1 cellular context compared by ENCODE assay signal in the genomic region with DNA sequence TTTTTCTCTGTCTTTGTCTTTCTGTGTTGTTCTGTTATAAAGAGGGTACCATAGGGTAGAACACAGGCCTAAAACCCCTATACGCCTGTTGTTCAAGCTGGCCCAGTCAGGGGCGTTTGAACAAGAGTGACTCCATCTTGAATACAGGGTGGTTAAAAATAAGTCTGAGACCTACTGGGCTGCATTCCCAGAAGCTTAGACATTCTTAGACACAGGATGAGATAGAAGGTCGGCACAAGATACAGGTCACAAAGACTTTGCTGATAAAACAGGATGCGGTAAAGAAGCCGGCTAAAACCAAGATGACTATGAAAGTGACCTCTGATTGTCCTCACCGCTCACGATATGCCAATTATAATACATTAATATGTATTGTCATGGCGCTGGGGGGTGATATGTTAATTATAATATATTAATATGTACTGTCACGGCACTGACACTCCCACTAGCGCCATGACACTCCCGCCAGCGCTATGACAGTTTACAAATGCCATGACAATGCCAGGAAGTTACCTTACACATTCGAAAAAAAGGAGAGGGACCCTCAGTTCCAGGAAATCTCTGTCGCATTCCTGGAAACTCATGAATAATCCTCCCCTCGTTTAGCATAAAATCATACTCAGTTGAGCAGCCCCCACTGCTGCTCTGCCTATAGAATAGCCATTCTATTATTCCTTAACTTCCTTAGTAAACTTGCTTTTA.
TF ChIP-seq lines count a peak whose summit lies in the region.

No MANE protein-coding gene starts in this region.

TF ChIP-seq in K562, 482 proteins besides CTCF, POLR2A, EP300 and RAD21 (continued from another document and continues in another):
- TF ChIP-seq, protein P1, sequence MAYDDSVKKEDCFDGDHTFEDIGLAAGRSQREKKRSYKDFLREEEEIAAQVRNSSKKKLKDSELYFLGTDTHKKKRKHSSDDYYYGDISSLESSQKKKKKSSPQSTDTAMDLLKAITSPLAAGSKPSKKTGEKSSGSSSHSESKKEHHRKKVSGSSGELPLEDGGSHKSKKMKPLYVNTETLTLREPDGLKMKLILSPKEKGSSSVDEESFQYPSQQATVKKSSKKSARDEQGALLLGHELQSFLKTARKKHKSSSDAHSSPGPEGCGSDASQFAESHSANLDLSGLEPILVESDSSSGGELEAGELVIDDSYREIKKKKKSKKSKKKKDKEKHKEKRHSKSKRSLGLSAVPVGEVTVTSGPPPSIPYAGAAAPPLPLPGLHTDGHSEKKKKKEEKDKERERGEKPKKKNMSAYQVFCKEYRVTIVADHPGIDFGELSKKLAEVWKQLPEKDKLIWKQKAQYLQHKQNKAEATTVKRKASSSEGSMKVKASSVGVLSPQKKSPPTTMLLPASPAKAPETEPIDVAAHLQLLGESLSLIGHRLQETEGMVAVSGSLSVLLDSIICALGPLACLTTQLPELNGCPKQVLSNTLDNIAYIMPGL (CRISPR knock-in tag; IDR thresholded peaks at IDR 0.05), result no peak
- TF ChIP-seq EHMT2 (IDR thresholded peaks at IDR 0.05) (no peak), ZNF696 (CRISPR knock-in tag; conservative IDR thresholded peaks at IDR 0.05) (peak; percentile 96), SREBF1 (IDR thresholded peaks at IDR 0.05; ENCODE audit: borderline replicate concordance, low read depth, low read length) (no peak), CREB1 (IDR thresholded peaks at IDR 0.05) (no peak), CREB1 (CRISPR knock-in tag; IDR thresholded peaks at IDR 0.05) (no peak), KAT2B (IDR thresholded peaks at IDR 0.05; ENCODE audit: low read depth, low read length) (no peak), HDGF (IDR thresholded peaks at IDR 0.05) (no peak), HNRNPL (IDR thresholded peaks at IDR 0.05; ENCODE audit: low read depth, low read length) (no peak), GABPB1 (CRISPR knock-in tag; IDR thresholded peaks at IDR 0.05) (no peak), SMARCC2 (IDR thresholded peaks at IDR 0.05; ENCODE audit: low read depth) (no peak), CHD1 (IDR thresholded peaks at IDR 0.05; ENCODE audit: low read length) (no peak), TCF7 (IDR thresholded peaks at IDR 0.05; ENCODE audit: borderline replicate concordance) (no peak), HNRNPLL (IDR thresholded peaks at IDR 0.05; ENCODE audit: low read depth, low read length, poor library complexity, severe bottlenecking) (no peak), GATA2 (CRISPR knock-in tag; IDR thresholded peaks at IDR 0.05) (no peak), RBBP5 (IDR thresholded peaks at IDR 0.05; ENCODE audit: borderline replicate concordance, insufficient read depth, low read length, poor library complexity, severe bottlenecking) (no peak), HNRNPUL1 (IDR thresholded peaks at IDR 0.05; ENCODE audit: low read length) (no peak), ETV6 (IDR thresholded peaks at IDR 0.05; ENCODE audit: borderline replicate concordance in 1 of 2, low read depth in 2 of 2, low read length in 1 of 2) (no peak), ETV6 (CRISPR knock-in tag; IDR thresholded peaks at IDR 0.05; ENCODE audit: borderline replicate concordance) (no peak), CREBBP (IDR thresholded peaks at IDR 0.05; ENCODE audit: low read depth, low read length) (no peak), NCOA6 (IDR thresholded peaks at IDR 0.05) (no peak), TCF7L2 (IDR thresholded peaks at IDR 0.05; ENCODE audit: low read depth, low read length) (no peak), ZNF766 (CRISPR knock-in tag; conservative IDR thresholded peaks at IDR 0.05) (peak; percentile 100), EZH2 (IDR thresholded peaks at IDR 0.05; ENCODE audit: borderline replicate concordance, low read depth, low read length) (no peak), ZNF778 (CRISPR knock-in tag; IDR thresholded peaks at IDR 0.05) (peak; percentile 97), FOXP1 (CRISPR knock-in tag; IDR thresholded peaks at IDR 0.05) (no peak), HEY1 (CRISPR knock-in tag; IDR thresholded peaks at IDR 0.05; ENCODE audit: borderline replicate concordance) (peak; percentile 100), ZNF197 (CRISPR knock-in tag; IDR thresholded peaks at IDR 0.05; ENCODE audit: low read depth) (peak; percentile 100), CSDE1 (IDR thresholded peaks at IDR 0.05) (no peak), SNIP1 (IDR thresholded peaks at IDR 0.05; ENCODE audit: low read depth) (no peak), FOS (IDR thresholded peaks at IDR 0.05; ENCODE audit: extremely low read depth, insufficient read length) (no peak), MCM3 (IDR thresholded peaks at IDR 0.05) (no peak), FOXK1 (CRISPR knock-in tag; IDR thresholded peaks at IDR 0.05; ENCODE audit: borderline replicate concordance) (no peak), ELF2 (CRISPR knock-in tag; IDR thresholded peaks at IDR 0.05) (peak; percentile 99), ERF (CRISPR knock-in tag; IDR thresholded peaks at IDR 0.05) (peak; percentile 100), IRF2 (CRISPR knock-in tag; IDR thresholded peaks at IDR 0.05) (no peak), SMARCA4 (IDR thresholded peaks at IDR 0.05) (no peak), FOXA3 (CRISPR knock-in tag; conservative IDR thresholded peaks at IDR 0.05 in 1 of 2, IDR thresholded peaks at IDR 0.05 in 1 of 2) (peak in 1 of 2 experiments; percentile 89; a peak in 2 of 4 replicates)
- TF ChIP-seq, protein P2, sequence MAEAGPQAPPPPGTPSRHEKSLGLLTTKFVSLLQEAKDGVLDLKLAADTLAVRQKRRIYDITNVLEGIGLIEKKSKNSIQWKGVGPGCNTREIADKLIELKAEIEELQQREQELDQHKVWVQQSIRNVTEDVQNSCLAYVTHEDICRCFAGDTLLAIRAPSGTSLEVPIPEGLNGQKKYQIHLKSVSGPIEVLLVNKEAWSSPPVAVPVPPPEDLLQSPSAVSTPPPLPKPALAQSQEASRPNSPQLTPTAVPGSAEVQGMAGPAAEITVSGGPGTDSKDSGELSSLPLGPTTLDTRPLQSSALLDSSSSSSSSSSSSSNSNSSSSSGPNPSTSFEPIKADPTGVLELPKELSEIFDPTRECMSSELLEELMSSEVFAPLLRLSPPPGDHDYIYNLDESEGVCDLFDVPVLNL (CRISPR knock-in tag; IDR thresholded peaks at IDR 0.05; ENCODE audit: low read depth), result no peak
- TF ChIP-seq, protein P3, sequence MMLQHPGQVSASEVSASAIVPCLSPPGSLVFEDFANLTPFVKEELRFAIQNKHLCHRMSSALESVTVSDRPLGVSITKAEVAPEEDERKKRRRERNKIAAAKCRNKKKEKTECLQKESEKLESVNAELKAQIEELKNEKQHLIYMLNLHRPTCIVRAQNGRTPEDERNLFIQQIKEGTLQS (IDR thresholded peaks at IDR 0.05), result no peak
- TF ChIP-seq, protein P3 (CRISPR knock-in tag; conservative IDR thresholded peaks at IDR 0.05), result no peak
- TF ChIP-seq, protein P4, sequence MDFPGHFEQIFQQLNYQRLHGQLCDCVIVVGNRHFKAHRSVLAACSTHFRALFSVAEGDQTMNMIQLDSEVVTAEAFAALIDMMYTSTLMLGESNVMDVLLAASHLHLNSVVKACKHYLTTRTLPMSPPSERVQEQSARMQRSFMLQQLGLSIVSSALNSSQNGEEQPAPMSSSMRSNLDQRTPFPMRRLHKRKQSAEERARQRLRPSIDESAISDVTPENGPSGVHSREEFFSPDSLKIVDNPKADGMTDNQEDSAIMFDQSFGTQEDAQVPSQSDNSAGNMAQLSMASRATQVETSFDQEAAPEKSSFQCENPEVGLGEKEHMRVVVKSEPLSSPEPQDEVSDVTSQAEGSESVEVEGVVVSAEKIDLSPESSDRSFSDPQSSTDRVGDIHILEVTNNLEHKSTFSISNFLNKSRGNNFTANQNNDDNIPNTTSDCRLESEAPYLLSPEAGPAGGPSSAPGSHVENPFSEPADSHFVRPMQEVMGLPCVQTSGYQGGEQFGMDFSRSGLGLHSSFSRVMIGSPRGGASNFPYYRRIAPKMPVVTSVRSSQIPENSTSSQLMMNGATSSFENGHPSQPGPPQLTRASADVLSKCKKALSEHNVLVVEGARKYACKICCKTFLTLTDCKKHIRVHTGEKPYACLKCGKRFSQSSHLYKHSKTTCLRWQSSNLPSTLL (IDR thresholded peaks at IDR 0.05), result no peak
- TF ChIP-seq, protein P5, sequence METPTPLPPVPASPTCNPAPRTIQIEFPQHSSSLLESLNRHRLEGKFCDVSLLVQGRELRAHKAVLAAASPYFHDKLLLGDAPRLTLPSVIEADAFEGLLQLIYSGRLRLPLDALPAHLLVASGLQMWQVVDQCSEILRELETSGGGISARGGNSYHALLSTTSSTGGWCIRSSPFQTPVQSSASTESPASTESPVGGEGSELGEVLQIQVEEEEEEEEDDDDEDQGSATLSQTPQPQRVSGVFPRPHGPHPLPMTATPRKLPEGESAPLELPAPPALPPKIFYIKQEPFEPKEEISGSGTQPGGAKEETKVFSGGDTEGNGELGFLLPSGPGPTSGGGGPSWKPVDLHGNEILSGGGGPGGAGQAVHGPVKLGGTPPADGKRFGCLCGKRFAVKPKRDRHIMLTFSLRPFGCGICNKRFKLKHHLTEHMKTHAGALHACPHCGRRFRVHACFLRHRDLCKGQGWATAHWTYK (CRISPR knock-in tag; IDR thresholded peaks at IDR 0.05), result peak; percentile 100
- TF ChIP-seq, protein P6, sequence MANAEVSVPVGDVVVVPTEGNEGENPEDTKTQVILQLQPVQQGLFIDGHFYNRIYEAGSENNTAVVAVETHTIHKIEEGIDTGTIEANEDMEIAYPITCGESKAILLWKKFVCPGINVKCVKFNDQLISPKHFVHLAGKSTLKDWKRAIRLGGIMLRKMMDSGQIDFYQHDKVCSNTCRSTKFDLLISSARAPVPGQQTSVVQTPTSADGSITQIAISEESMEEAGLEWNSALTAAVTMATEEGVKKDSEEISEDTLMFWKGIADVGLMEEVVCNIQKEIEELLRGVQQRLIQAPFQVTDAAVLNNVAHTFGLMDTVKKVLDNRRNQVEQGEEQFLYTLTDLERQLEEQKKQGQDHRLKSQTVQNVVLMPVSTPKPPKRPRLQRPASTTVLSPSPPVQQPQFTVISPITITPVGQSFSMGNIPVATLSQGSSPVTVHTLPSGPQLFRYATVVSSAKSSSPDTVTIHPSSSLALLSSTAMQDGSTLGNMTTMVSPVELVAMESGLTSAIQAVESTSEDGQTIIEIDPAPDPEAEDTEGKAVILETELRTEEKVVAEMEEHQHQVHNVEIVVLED (CRISPR knock-in tag; IDR thresholded peaks at IDR 0.05), result peak; percentile 95
- TF ChIP-seq, protein P7, sequence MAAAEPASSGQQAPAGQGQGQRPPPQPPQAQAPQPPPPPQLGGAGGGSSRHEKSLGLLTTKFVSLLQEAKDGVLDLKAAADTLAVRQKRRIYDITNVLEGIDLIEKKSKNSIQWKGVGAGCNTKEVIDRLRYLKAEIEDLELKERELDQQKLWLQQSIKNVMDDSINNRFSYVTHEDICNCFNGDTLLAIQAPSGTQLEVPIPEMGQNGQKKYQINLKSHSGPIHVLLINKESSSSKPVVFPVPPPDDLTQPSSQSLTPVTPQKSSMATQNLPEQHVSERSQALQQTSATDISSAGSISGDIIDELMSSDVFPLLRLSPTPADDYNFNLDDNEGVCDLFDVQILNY (CRISPR knock-in tag; IDR thresholded peaks at IDR 0.05), result no peak
- TF ChIP-seq, protein P8, sequence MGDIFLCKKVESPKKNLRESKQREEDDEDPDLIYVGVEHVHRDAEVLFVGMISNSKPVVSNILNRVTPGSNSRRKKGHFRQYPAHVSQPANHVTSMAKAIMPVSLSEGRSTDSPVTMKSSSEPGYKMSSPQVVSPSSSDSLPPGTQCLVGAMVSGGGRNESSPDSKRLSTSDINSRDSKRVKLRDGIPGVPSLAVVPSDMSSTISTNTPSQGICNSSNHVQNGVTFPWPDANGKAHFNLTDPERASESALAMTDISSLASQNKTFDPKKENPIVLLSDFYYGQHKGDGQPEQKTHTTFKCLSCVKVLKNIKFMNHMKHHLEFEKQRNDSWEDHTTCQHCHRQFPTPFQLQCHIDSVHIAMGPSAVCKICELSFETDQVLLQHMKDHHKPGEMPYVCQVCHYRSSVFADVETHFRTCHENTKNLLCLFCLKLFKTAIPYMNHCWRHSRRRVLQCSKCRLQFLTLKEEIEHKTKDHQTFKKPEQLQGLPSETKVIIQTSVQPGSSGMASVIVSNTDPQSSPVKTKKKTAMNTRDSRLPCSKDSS (IDR thresholded peaks at IDR 0.05; ENCODE audit: low read depth, partially characterized antibody), result no peak
- TF ChIP-seq, protein P9, sequence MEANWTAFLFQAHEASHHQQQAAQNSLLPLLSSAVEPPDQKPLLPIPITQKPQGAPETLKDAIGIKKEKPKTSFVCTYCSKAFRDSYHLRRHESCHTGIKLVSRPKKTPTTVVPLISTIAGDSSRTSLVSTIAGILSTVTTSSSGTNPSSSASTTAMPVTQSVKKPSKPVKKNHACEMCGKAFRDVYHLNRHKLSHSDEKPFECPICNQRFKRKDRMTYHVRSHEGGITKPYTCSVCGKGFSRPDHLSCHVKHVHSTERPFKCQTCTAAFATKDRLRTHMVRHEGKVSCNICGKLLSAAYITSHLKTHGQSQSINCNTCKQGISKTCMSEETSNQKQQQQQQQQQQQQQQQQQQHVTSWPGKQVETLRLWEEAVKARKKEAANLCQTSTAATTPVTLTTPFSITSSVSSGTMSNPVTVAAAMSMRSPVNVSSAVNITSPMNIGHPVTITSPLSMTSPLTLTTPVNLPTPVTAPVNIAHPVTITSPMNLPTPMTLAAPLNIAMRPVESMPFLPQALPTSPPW (CRISPR knock-in tag; IDR thresholded peaks at IDR 0.05), result peak; percentile 94
- TF ChIP-seq, protein P10, sequence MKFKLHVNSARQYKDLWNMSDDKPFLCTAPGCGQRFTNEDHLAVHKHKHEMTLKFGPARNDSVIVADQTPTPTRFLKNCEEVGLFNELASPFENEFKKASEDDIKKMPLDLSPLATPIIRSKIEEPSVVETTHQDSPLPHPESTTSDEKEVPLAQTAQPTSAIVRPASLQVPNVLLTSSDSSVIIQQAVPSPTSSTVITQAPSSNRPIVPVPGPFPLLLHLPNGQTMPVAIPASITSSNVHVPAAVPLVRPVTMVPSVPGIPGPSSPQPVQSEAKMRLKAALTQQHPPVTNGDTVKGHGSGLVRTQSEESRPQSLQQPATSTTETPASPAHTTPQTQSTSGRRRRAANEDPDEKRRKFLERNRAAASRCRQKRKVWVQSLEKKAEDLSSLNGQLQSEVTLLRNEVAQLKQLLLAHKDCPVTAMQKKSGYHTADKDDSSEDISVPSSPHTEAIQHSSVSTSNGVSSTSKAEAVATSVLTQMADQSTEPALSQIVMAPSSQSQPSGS (CRISPR knock-in tag; IDR thresholded peaks at IDR 0.05), result no peak
- TF ChIP-seq, protein P11, sequence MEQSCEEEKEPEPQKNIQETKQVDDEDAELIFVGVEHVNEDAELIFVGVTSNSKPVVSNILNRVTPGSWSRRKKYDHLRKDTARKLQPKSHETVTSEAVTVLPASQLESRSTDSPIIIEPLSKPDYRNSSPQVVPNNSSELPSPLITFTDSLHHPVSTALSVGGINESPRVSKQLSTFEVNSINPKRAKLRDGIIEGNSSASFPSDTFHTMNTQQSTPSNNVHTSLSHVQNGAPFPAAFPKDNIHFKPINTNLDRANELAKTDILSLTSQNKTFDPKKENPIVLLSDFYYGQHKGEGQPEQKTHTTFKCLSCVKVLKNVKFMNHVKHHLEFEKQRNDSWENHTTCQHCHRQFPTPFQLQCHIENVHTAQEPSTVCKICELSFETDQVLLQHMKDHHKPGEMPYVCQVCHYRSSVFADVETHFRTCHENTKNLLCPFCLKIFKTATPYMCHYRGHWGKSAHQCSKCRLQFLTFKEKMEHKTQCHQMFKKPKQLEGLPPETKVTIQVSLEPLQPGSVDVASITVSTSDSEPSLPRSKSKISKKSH (CRISPR knock-in tag; IDR thresholded peaks at IDR 0.05), result peak; percentile 97
